In the genomic region with DNA sequence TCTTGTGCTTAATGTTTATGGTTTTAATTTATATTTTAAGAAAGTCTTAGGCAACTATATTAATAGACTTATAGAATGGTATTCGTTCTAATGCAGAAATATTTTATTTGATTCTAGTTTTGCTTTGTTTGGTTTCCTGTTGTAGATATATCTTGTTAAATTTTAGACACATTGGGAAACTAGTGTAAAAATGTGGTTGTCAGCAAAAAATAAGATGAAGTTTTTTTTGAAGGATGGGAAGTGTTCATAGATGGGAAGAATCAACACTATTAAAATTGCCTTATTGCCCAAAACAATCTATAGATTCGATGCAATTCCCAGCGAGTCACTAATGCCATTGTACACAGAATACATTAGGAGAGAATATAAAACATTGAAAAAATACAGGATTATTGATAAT, we compare ENCODE assay signal across 10 cellular contexts.
"Had no signal": no experiment of that assay in that cellular context is flagged by ENCODE, and none has a peak within 500 bp of the region (broad histone marks: within the 10 kb centered on the region; RNA-seq: fewer than 3 reads in every experiment).

No MANE protein-coding gene starts in this region.

- H3K4me3 ChIP-seq: GM23248, GM23338, HAP-1 had no signal

- H2AFZ ChIP-seq: GM23248, GM23338 had no signal

- DNase-seq: GM23248, GOT3, H7, H9, HCEC 1CT, HFFc6 had no signal

- H3K4me2 ChIP-seq: GM23338 had no signal

- ATAC-seq: GM23338, HCT116 had no signal

- H3K27ac ChIP-seq: GM23248 had no signal

- H3K4me1 ChIP-seq: HAP-1 had no signal

- H3K36me3 ChIP-seq: HAP-1 had no signal

- H3K27ac Mint-ChIP-seq: GM23338, H9, HFFc6 had no signal

- H3K4me3 Mint-ChIP-seq: GM23338, H9, HFFc6 had no signal

- FAIRE-seq: H1 had no signal

- H3K9ac ChIP-seq: GM23248 had no signal

- H3K9me3 ChIP-seq: HAP-1 had no signal

- H3K4me1 Mint-ChIP-seq: GM23338, H9 had no signal
